Comparison of ENCODE assay signal across 23 cellular contexts in the genomic region with DNA sequence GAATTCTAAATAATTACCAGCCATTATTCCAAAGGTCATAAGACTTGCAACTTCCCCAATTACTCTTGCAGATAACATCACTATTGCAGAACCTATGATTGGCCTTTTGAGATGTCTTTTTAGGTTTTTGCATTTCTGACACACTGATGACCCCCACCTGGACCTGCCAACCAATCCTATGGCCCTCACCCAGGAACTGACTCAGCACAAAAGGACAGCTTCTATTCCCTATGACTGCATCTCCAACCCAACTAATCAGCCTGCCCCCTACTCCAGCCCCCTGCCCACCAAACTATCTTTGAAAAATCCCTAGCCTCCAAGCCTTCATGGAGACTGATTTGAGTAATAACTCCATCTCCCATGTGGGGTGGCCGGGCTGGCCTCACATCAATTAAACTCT.
"Had no signal": no experiment of that assay in that cellular context is flagged by ENCODE, and none has a peak within 500 bp of the region (broad histone marks: within the 10 kb centered on the region; RNA-seq: fewer than 3 reads in every experiment).

No MANE protein-coding gene starts in this region.

- H3K4me3 ChIP-seq: heart right ventricle, lung, ovary, psoas muscle, skin epidermis, transverse colon, uterus had no signal

- DNase-seq: activated CD4-positive, alpha-beta memory T cell treated with anti-CD3 and anti-CD28 coated beads, Interleukin-2, amount 10 ng/mL, durations not matched to agents 7 days and 5 days; activated CD4-positive, alpha-beta T cell treated with anti-CD3 and anti-CD28 coated beads, Interleukin-2, amount 10 ng/mL, durations not matched to agents 24 days and 14 days; activated effector memory CD4-positive, alpha-beta T cell treated with Interleukin-2 at 50 U/mL for 16 hours; activated naive CD4-positive, alpha-beta T cell treated with anti-CD3 and anti-CD28 coated beads, Interleukin-2, amount 50 U/mL, for 16 hours; activated naive CD8-positive, alpha-beta T cell treated with anti-CD3 and anti-CD28 coated beads, Interleukin-2, amount 50 U/mL, for 24 hours; activated T-cell treated with anti-CD3 and anti-CD28 coated beads, Interleukin-2, amount 50 U/mL, for 72 hours; effector CD4-positive, alpha-beta T cell; erythroblast; foreskin fibroblast; heart right ventricle; kidney; naive thymus-derived CD4-positive, alpha-beta T cell; ovary; psoas muscle; right cardiac atrium; stimulated activated CD8-positive, alpha-beta memory T cell treated with anti-CD3 and anti-CD28 coated beads, Interleukin-4, amount 100 ng/mL, for 48 hours; stimulated activated naive B cell treated with anti-CD40 and anti-IgM and Interleukin-4, amounts not matched to agents 10 μg/mL and 1 μg/mL and 100 μg/mL, for 72 hours; transverse colon; uterus had no signal

- FAIRE-seq: kidney had no signal

- H3K36me3 ChIP-seq: heart right ventricle, ovary, transverse colon, uterus had no signal

- H3K27me3 ChIP-seq: ovary, transverse colon, uterus had no signal

- H3K9me3 ChIP-seq: heart right ventricle, ovary, psoas muscle, transverse colon, uterus had no signal

- H3K4me1 ChIP-seq: psoas muscle, uterus had no signal

- ATAC-seq: activated CD4-positive, CD25-positive, alpha-beta regulatory T cell treated with anti-CD3 and anti-CD28 coated beads, Interleukin-2, amount 50 U/mL, for 24 hours; activated naive CD8-positive, alpha-beta T cell treated with anti-CD3 and anti-CD28 coated beads, Interleukin-2, amount 50 U/mL, for 24 hours; activated T-cell treated with anti-CD3 and anti-CD28 coated beads, Interleukin-2, amount 50 U/mL, for 72 hours; heart right ventricle; naive thymus-derived CD4-positive, alpha-beta T cell; psoas muscle; right cardiac atrium; stimulated activated naive B cell treated with anti-CD40 and anti-IgM and Interleukin-4, amounts not matched to agents 10 μg/mL and 1 μg/mL and 100 μg/mL, for 72 hours had no signal

- H3K27ac ChIP-seq: ovary, psoas muscle, transverse colon, uterus, VCaP had no signal
